In genomic region chr9:5428172-5428571, GRCh38 we compare ENCODE assay signal across 24 cellular contexts. TPM values are rescaled to one million over a fixed set of nuclear protein-coding genes. Genes with fewer than 3 reads are reported as not detected.
DNase-seq lines count a peak whose midpoint lies in the region; ATAC-seq, FAIRE-seq and TF ChIP-seq lines count a peak whose summit lies in the region.
"Had no signal": no experiment of that assay in that cellular context is flagged by ENCODE, and none has a peak within 500 bp of the region (broad histone marks: within the 10 kb centered on the region; RNA-seq: fewer than 3 reads in every experiment).

No MANE protein-coding gene starts in this region.

- H3K4me1 Mint-ChIP-seq in activated naive CD4-positive, alpha-beta T cell treated with anti-CD3 and anti-CD28 coated beads, Interleukin-2, amount 50 U/mL, for 24 hours, result no peaks in the 10 kb centered on the region
- no peaks in the 10 kb centered on the region for H3K4me1 Mint-ChIP-seq in activated naive CD4-positive, alpha-beta T cell treated with anti-CD3 and anti-CD28 coated beads, Interleukin-2, amount 10 ng/mL, durations not matched to agents 7 days and 5 days
- peaks cover 10% of the 10 kb centered on the region for H3K4me1 Mint-ChIP-seq in activated T-helper 17 cell treated with anti-CD3 and anti-CD28 coated beads, Interleukin-2, amount 50 U/mL, for 72 hours
- H3K4me1 Mint-ChIP-seq: B cell had no signal

- no peak overlapping the region for H3K4me3 Mint-ChIP-seq in activated naive CD4-positive, alpha-beta T cell treated with anti-CD3 and anti-CD28 coated beads, Interleukin-2, amount 50 U/mL, for 24 hours
- H3K4me3 Mint-ChIP-seq in activated naive CD4-positive, alpha-beta T cell treated with anti-CD3 and anti-CD28 coated beads, Interleukin-2, amount 10 ng/mL, durations not matched to agents 7 days and 5 days, result no peak overlapping the region
- no peak overlapping the region for H3K4me3 Mint-ChIP-seq in activated T-helper 17 cell treated with anti-CD3 and anti-CD28 coated beads, Interleukin-2, amount 50 U/mL, for 72 hours
- H3K4me3 Mint-ChIP-seq: B cell; CD4-positive, CD25-positive, alpha-beta regulatory T cell; CD8-positive, alpha-beta T cell; H9 had no signal

- no peak overlapping the region for H3K27ac ChIP-seq in small intestine (ENCODE audit: low read depth in 1 of 2, low read length in 1 of 2)
- H3K27ac ChIP-seq: 22Rv1, BLaER1, C4-2B, GM23248 had no signal

- H3K27me3 ChIP-seq in small intestine (ENCODE audit: control insufficient read depth in 2 of 2, insufficient read depth in 2 of 2, low read length in 2 of 2), result no peaks in the 10 kb centered on the region
- H3K27me3 ChIP-seq: BLaER1 had no signal

- ATAC-seq in activated T-helper 17 cell treated with anti-CD3 and anti-CD28 coated beads, Interleukin-2, amount 50 U/mL, for 72 hours (replicated peaks), result no peak
- ATAC-seq in left colon (peak; percentile 81), GM18520 (IDR thresholded peaks at IDR 0.05; ENCODE audit: unreplicated experiment) (no peak), GM19324 (IDR thresholded peaks at IDR 0.05; ENCODE audit: low FRiP score, unreplicated experiment) (no peak)
- ATAC-seq: CD8-positive, alpha-beta T cell; HCT116 had no signal

- H3K9me3 ChIP-seq in small intestine (ENCODE audit: control insufficient read depth, low read depth), result no peaks in the 10 kb centered on the region
- H3K9me3 ChIP-seq: Caco-2 had no signal

- no peak overlapping the region for H3K4me3 ChIP-seq in small intestine (ENCODE audit: low read depth in 1 of 2, low read length in 2 of 2)
- H3K4me3 ChIP-seq: BLaER1, GM23248 had no signal

- 66 to 75% (median 72%) methylated on average over 3 of the region's 3 CpGs for WGBS in small intestine, 3 donors

- H3K4me1 ChIP-seq in small intestine (ENCODE audit: control insufficient read depth in 2 of 2, insufficient read depth in 1 of 2, low read depth in 1 of 2, low read length in 1 of 2), result no peaks in the 10 kb centered on the region
- H3K4me1 ChIP-seq: BLaER1, Caco-2 had no signal

- H3K36me3 ChIP-seq in small intestine (ENCODE audit: control insufficient read depth in 2 of 2, insufficient read depth in 2 of 2, low read length in 2 of 2), result peaks cover 0 to 5% of the 10 kb centered on the region in 2 donors

- no peak for TF ChIP-seq CTCF in GM10266 (IDR thresholded peaks at IDR 0.05; ENCODE audit: control insufficient read depth, insufficient read depth, low read depth, missing control alignments)

- no peak for FAIRE-seq in small intestine (lab: Jason Lieb, UNC)
- FAIRE-seq: A204.1, G401.6, GM12891, GM18507 had no signal

- CTCF ChIA-PET in activated naive CD4-positive, alpha-beta T cell treated with anti-CD3 and anti-CD28 coated beads, Interleukin-2, amount 10 ng/mL, durations not matched to agents 7 days and 5 days (lab: Charles Lee), result interaction anchor here (0.7 to 4.4 kb wide), 6 partner anchors 14 to 668 kb away, joined by 3 to 18 read pairs (median 4); no protein-coding TSS in a partner anchor

- peak overlapping the region; percentile 73 for H3K27ac Mint-ChIP-seq in activated naive CD4-positive, alpha-beta T cell treated with anti-CD3 and anti-CD28 coated beads, Interleukin-2, amount 50 U/mL, for 24 hours
- no peak overlapping the region for H3K27ac Mint-ChIP-seq in activated naive CD4-positive, alpha-beta T cell treated with anti-CD3 and anti-CD28 coated beads, Interleukin-2, amount 10 ng/mL, durations not matched to agents 7 days and 5 days
- H3K27ac Mint-ChIP-seq in activated T-helper 17 cell treated with anti-CD3 and anti-CD28 coated beads, Interleukin-2, amount 50 U/mL, for 72 hours, result peak overlapping the region; percentile 8
- H3K27ac Mint-ChIP-seq: B cell had no signal

- H3K36me3 Mint-ChIP-seq in activated naive CD4-positive, alpha-beta T cell treated with anti-CD3 and anti-CD28 coated beads, Interleukin-2, amount 50 U/mL, for 24 hours, result peaks cover 4% of the 10 kb centered on the region
- peaks cover 20% of the 10 kb centered on the region for H3K36me3 Mint-ChIP-seq in activated naive CD4-positive, alpha-beta T cell treated with anti-CD3 and anti-CD28 coated beads, Interleukin-2, amount 10 ng/mL, durations not matched to agents 7 days and 5 days
- H3K36me3 Mint-ChIP-seq in activated T-helper 17 cell treated with anti-CD3 and anti-CD28 coated beads, Interleukin-2, amount 50 U/mL, for 72 hours (ENCODE audit: low read depth), result peaks cover 32% of the 10 kb centered on the region

- no peaks in the 10 kb centered on the region for H3K27me3 Mint-ChIP-seq in activated naive CD4-positive, alpha-beta T cell treated with anti-CD3 and anti-CD28 coated beads, Interleukin-2, amount 50 U/mL, for 24 hours
- no peaks in the 10 kb centered on the region for H3K27me3 Mint-ChIP-seq in activated naive CD4-positive, alpha-beta T cell treated with anti-CD3 and anti-CD28 coated beads, Interleukin-2, amount 10 ng/mL, durations not matched to agents 7 days and 5 days
- no peaks in the 10 kb centered on the region for H3K27me3 Mint-ChIP-seq in activated T-helper 17 cell treated with anti-CD3 and anti-CD28 coated beads, Interleukin-2, amount 50 U/mL, for 72 hours
- H3K27me3 Mint-ChIP-seq: B cell; CD4-positive, CD25-positive, alpha-beta regulatory T cell had no signal

- intact Hi-C loops in left colon (cut with DNase I, micrococcal nuclease), result no loop called here

- no peaks in the 10 kb centered on the region for H3K9me3 Mint-ChIP-seq in activated naive CD4-positive, alpha-beta T cell treated with anti-CD3 and anti-CD28 coated beads, Interleukin-2, amount 50 U/mL, for 24 hours
- no peaks in the 10 kb centered on the region for H3K9me3 Mint-ChIP-seq in activated naive CD4-positive, alpha-beta T cell treated with anti-CD3 and anti-CD28 coated beads, Interleukin-2, amount 10 ng/mL, durations not matched to agents 7 days and 5 days
- H3K9me3 Mint-ChIP-seq in activated T-helper 17 cell treated with anti-CD3 and anti-CD28 coated beads, Interleukin-2, amount 50 U/mL, for 72 hours, result no peaks in the 10 kb centered on the region
- H3K9me3 Mint-ChIP-seq: CD4-positive, CD25-positive, alpha-beta regulatory T cell; CD8-positive, alpha-beta T cell had no signal

- no peak for DNase-seq in activated naive CD4-positive, alpha-beta T cell treated with anti-CD3 and anti-CD28 coated beads, Interleukin-2, amount 10 ng/mL, durations not matched to agents 7 days and 5 days
- no peak for DNase-seq in left colon
- peak; percentile 36 for DNase-seq in small intestine
- DNase-seq in GM10266 (ENCODE audit: extremely low spot score), result no peak
- DNase-seq: Caco-2; CD4-positive, CD25-positive, alpha-beta regulatory T cell; CD8-positive, alpha-beta T cell; DMS153; DND-41; H9 had no signal

RNA-seq across cellular contexts. Expression of gene PLGRKT, which starts 9.6 kb away (rescaled TPM):
- total RNA-seq in activated T-helper 17 cell treated with anti-CD3 and anti-CD28 coated beads, Interleukin-2, amount 50 U/mL, for 72 hours, result 10 to 100 TPM; 25.8 to 26.3 TPM
- 10 to 100 TPM; 50.9 to 86.3 TPM for total RNA-seq in left colon
- 10 to 100 TPM; 54.9 to 60.4 (median 55.0) TPM for polyA plus RNA-seq in small intestine

RNA-seq across cellular contexts. Expression of gene CD274, which starts 22.2 kb away (rescaled TPM):
- 10 to 100 TPM; 35.2 to 42.2 TPM for total RNA-seq in activated T-helper 17 cell treated with anti-CD3 and anti-CD28 coated beads, Interleukin-2, amount 50 U/mL, for 72 hours
- total RNA-seq in left colon, result 1 to 10 TPM; 1.7 to 3.2 TPM
- polyA plus RNA-seq in small intestine, result 1 to 10 TPM; 1.1 to 3.4 (median 1.1) TPM
- total RNA-seq: Caco-2, H9 had no signal

Comparison
In these comparisons a context has a peak if more than half of its experiments do, and no peak if none do; other contexts are left out.
1. RNA of gene CD274, which starts 22.2 kb away (total RNA-seq): 35.2 to 42.2 TPM in activated T-helper 17 cell treated with anti-CD3 and anti-CD28 coated beads, Interleukin-2, amount 50 U/mL, for 72 hours; 1.7 to 3.2 TPM in left colon; every median in the first group is over 4 times any median in the second.